ENCODE assay signal across 16 cellular contexts in genomic region chr7:28954936-28955335, GRCh38. TPM values are rescaled to one million over a fixed set of nuclear protein-coding genes. Genes with fewer than 3 reads are reported as not detected.
A peak's percentile ranks its signal among the peaks of the same experiment; 100 is the strongest.
DNase-seq lines count a peak whose midpoint lies in the region; ATAC-seq and TF ChIP-seq lines count a peak whose summit lies in the region.
"Had no signal": no experiment of that assay in that cellular context is flagged by ENCODE, and none has a peak within 500 bp of the region (broad histone marks: within the 10 kb centered on the region; RNA-seq: fewer than 3 reads in every experiment).

No MANE protein-coding gene starts in this region.

- ATAC-seq in heart right ventricle (no peak), Right ventricle myocardium superior (ENCODE audit: poor library complexity) (no peak), upper lobe of right lung (no peak)
- ATAC-seq: foreskin keratinocyte had no signal

- peaks cover 0 to 58% (median 0%) of the 10 kb centered on the region in 7 donors for H3K27me3 ChIP-seq in heart right ventricle
- peaks cover 33% of the 10 kb centered on the region for H3K27me3 ChIP-seq in mucosa of stomach (ENCODE audit: control insufficient read depth, insufficient read depth, low read length)
- H3K27me3 ChIP-seq in upper lobe of right lung: peaks cover 26% of the 10 kb centered on the region
- peaks cover 14% of the 10 kb centered on the region for H3K27me3 ChIP-seq in effector memory CD4-positive, alpha-beta T cell (replicated peaks; ENCODE audit: control insufficient read depth, insufficient read depth, low read length, poor library complexity, severe bottlenecking)

- H3K36me3 ChIP-seq in heart right ventricle (no peaks in the 10 kb centered on the region), mucosa of stomach (ENCODE audit: control insufficient read depth, insufficient read depth, low read length) (no peaks in the 10 kb centered on the region), upper lobe of right lung (no peaks in the 10 kb centered on the region)
- H3K36me3 ChIP-seq in effector memory CD4-positive, alpha-beta T cell (ENCODE audit: control insufficient read depth, insufficient read depth, low read length): no peaks in the 10 kb centered on the region
- H3K36me3 ChIP-seq: tibial artery, WERI-Rb-1 had no signal

- H3K4me1 ChIP-seq in heart right ventricle (peaks cover 12 to 64% (median 46%) of the 10 kb centered on the region in 9 donors), mucosa of stomach (ENCODE audit: control insufficient read depth, insufficient read depth, low read length) (peaks cover 39% of the 10 kb centered on the region), upper lobe of right lung (peaks cover 38% of the 10 kb centered on the region)
- peaks cover 12% of the 10 kb centered on the region for H3K4me1 ChIP-seq in effector memory CD4-positive, alpha-beta T cell (ENCODE audit: control insufficient read depth, insufficient read depth, low read length, poor library complexity, severe bottlenecking)
- H3K4me1 ChIP-seq: foreskin keratinocyte had no signal

- 62 to 63% methylated on average over 4 of the region's 4 CpGs for WGBS in heart right ventricle, 2 donors

- no peak for DNase-seq in heart right ventricle
- DNase-seq in Right ventricle myocardium superior: no peak
- DNase-seq in upper lobe of right lung: no peak
- DNase-seq in stimulated activated CD4-positive, alpha-beta T cell treated with anti-CD3 and anti-CD28 coated beads, Interleukin-2, amount 100 ng/mL, for 48 hours: no peak
- no peak for DNase-seq in activated CD4-positive, alpha-beta T cell treated with anti-CD3 and anti-CD28 coated beads for 1 hour
- no peak for DNase-seq in effector memory CD4-positive, alpha-beta T cell
- DNase-seq: activated CD8-positive, alpha-beta memory T cell treated with anti-CD3 and anti-CD28 coated beads for 24 hours; foreskin keratinocyte; KG1; mammary epithelial cell; NCI-H2171 treated with DMSO at 0.1 percent for 48 hours; T-helper 1 cell; tibial artery; WERI-Rb-1 had no signal

- peak overlapping the region in 8 of 10 donors; percentile 49 to 69 (median 64) for H3K4me3 ChIP-seq in heart right ventricle
- peak overlapping the region; percentile 44 for H3K4me3 ChIP-seq in mucosa of stomach (ENCODE audit: low read length)
- H3K4me3 ChIP-seq in upper lobe of right lung: peak overlapping the region; percentile 54
- H3K4me3 ChIP-seq in effector memory CD4-positive, alpha-beta T cell (ENCODE audit: insufficient read depth, low read depth, low read length, poor library complexity, severe bottlenecking): no peak overlapping the region

- no peak overlapping the region for H3K9ac ChIP-seq in mucosa of stomach (ENCODE audit: low read length)

- TF ChIP-seq CTCF in heart right ventricle (IDR thresholded peaks at IDR 0.05) (no peak), upper lobe of right lung (IDR thresholded peaks at IDR 0.05) (no peak)

- H3K27ac ChIP-seq in heart right ventricle (peak overlapping the region in 4 of 10 donors; percentile 44 to 83 (median 78)), cingulate gyrus (ENCODE audit: low read depth, low read length) (peak overlapping the region; percentile 4), upper lobe of right lung (no peak overlapping the region)
- no peak overlapping the region for H3K27ac ChIP-seq in effector memory CD4-positive, alpha-beta T cell (ENCODE audit: insufficient read depth, low read length, poor library complexity, severe bottlenecking)
- H3K27ac ChIP-seq: foreskin keratinocyte, tibial artery, WERI-Rb-1 had no signal

- intact Hi-C loops in heart right ventricle (cut with DNase I) (loop anchor here in 9 of 10 donors (5.0 to 10.0 kb wide), 6 partner anchors 37 to 270 kb away; no protein-coding TSS in a partner anchor), Right ventricle myocardium superior (cut with DNase I) (loop anchor here (5.0 to 10.0 kb wide), 2 partner anchors 33 to 150 kb away; no protein-coding TSS in a partner anchor), upper lobe of right lung (cut with DNase I) (loop anchor here (10.0 kb wide), 1 partner anchor 150 kb away; no protein-coding TSS in a partner anchor)

- H3K9me3 ChIP-seq in heart right ventricle (no peaks in the 10 kb centered on the region), mucosa of stomach (ENCODE audit: control insufficient read depth, low read length) (no peaks in the 10 kb centered on the region), upper lobe of right lung (no peaks in the 10 kb centered on the region)
- H3K9me3 ChIP-seq in effector memory CD4-positive, alpha-beta T cell (ENCODE audit: control insufficient read depth, low read length): no peaks in the 10 kb centered on the region
- H3K9me3 ChIP-seq: tibial artery had no signal

RNA-seq across cellular contexts. Expression of gene TRIL, which starts 3.2 kb away (rescaled TPM):
- total RNA-seq in heart right ventricle (1 to 10 TPM; 1.1 to 5.9 (median 2.9) TPM), Right ventricle myocardium superior (2.3 TPM), upper lobe of right lung (6.5 TPM)
- polyA plus RNA-seq in heart right ventricle: 1 to 10 TPM in 1 of 2 donors, under 1 TPM in 1; 0.59 to 1.6 TPM
- total RNA-seq: foreskin keratinocyte had no signal
- polyA plus RNA-seq: foreskin keratinocyte had no signal
